9 cellular contexts compared by ENCODE assay signal in genomic region chr4:56728512-56728911, GRCh38. TPM values are rescaled to one million over a fixed set of nuclear protein-coding genes. Genes with fewer than 3 reads are reported as not detected.
DNase-seq lines count a peak whose midpoint lies in the region; ATAC-seq, FAIRE-seq and TF ChIP-seq lines count a peak whose summit lies in the region.
"Had no signal": no experiment of that assay in that cellular context is flagged by ENCODE, and none has a peak within 500 bp of the region (broad histone marks: within the 10 kb centered on the region; RNA-seq: fewer than 3 reads in every experiment).

No MANE protein-coding gene starts in this region.

- intact Hi-C loops in adrenal gland (cut with DNase I) (no loop called here), kidney (cut with DNase I) (no loop called here)

- no peaks in the 10 kb centered on the region for H3K27me3 ChIP-seq in MG63
- H3K27me3 ChIP-seq in adrenal gland: no peaks in the 10 kb centered on the region
- no peaks in the 10 kb centered on the region for H3K27me3 ChIP-seq in kidney epithelial cell (ENCODE audit: control insufficient read depth, insufficient read depth, low read length)
- peaks cover 2% of the 10 kb centered on the region for H3K27me3 ChIP-seq in osteoblast (ENCODE audit: insufficient read depth, low read length)

- ATAC-seq in activated CD4-positive, CD25-positive, alpha-beta regulatory T cell treated with anti-CD3 and anti-CD28 coated beads, Interleukin-2, amount 50 U/mL, for 24 hours: no peak

- POLR2A ChIA-PET in AG04449 (lab: Yijun Ruan, JAX): interaction anchor here (0.6 to 1.1 kb wide), 2 partner anchors 30 to 87 kb away, joined by 4 to 6 read pairs; no protein-coding TSS in a partner anchor
- POLR2A ChIA-PET in GM10248 (lab: Yijun Ruan, JAX): interaction anchor here (0.6 kb wide), 1 partner anchor 340 kb away, joined by 3 read pairs; no protein-coding TSS in a partner anchor

- H3K9ac ChIP-seq in kidney (ENCODE audit: low read length in 2 of 2): no peak overlapping the region

- no peaks in the 10 kb centered on the region for H4K20me1 ChIP-seq in osteoblast (ENCODE audit: insufficient read depth, low read length)

- no peak overlapping the region for H3K4me2 ChIP-seq in osteoblast (ENCODE audit: insufficient read depth, low read length)

- CTCF ChIA-PET in AG04449 (lab: Yijun Ruan, JAX) (no interaction called here), GM10248 (lab: Yijun Ruan, JAX) (no interaction called here)

- H3K4me1 ChIP-seq in adrenal gland (replicated peaks in 1 of 2) (no peaks in the 10 kb centered on the region), kidney (ENCODE audit: control insufficient read depth in 1 of 2, insufficient read depth in 1 of 2, low read depth in 1 of 2, low read length in 2 of 2) (no peaks in the 10 kb centered on the region), osteoblast (ENCODE audit: insufficient read depth, low read length) (peaks cover 3% of the 10 kb centered on the region)

- TF ChIP-seq CTCF in AG04449 (IDR thresholded peaks at IDR 0.05; ENCODE audit: insufficient read depth, low read length, missing control alignments): no peak
- TF ChIP-seq CTCF in adrenal gland (IDR thresholded peaks at IDR 0.05): no peak
- TF ChIP-seq CTCF in kidney epithelial cell (IDR thresholded peaks at IDR 0.05; ENCODE audit: insufficient read depth, low read length, poor library complexity, severe bottlenecking): no peak
- no peak for TF ChIP-seq CTCF in GM10248 (IDR thresholded peaks at IDR 0.05; ENCODE audit: control extremely low read depth, extremely low read depth, low read depth, missing control alignments)
- no peak for TF ChIP-seq CTCF in kidney (IDR thresholded peaks at IDR 0.05; ENCODE audit: borderline replicate concordance, extremely low read depth, insufficient read depth)
- no peak for TF ChIP-seq CTCF in osteoblast (IDR thresholded peaks at IDR 0.05; ENCODE audit: extremely low read depth, low read depth, low read length)

- H3K4me3 ChIP-seq in AG04449 (ENCODE audit: low read depth, low read length) (no peak overlapping the region), MG63 (no peak overlapping the region), adrenal gland (no peak overlapping the region), kidney epithelial cell (ENCODE audit: low read depth, low read length) (no peak overlapping the region), kidney (ENCODE audit: low read length in 2 of 2) (no peak overlapping the region), osteoblast (ENCODE audit: insufficient read depth, low read length) (no peak overlapping the region)

- H3K9me3 ChIP-seq in MG63 (no peaks in the 10 kb centered on the region), adrenal gland (replicated peaks in 1 of 3) (no peaks in the 10 kb centered on the region), kidney (ENCODE audit: control insufficient read depth in 1 of 2, low read length in 2 of 2) (no peaks in the 10 kb centered on the region), osteoblast (ENCODE audit: low read depth, low read length) (no peaks in the 10 kb centered on the region)

- DNase-seq in AG04449 (ENCODE audit: low read depth, low spot score) (peak; percentile 87), MG63 (peak; percentile 80), adrenal gland (peak; percentile 34 to 84 (median 75)), kidney epithelial cell (ENCODE audit: low read depth) (peak; percentile 44), GM10248 (ENCODE audit: extremely low spot score) (no peak), kidney (no peak), osteoblast (ENCODE audit: insufficient read length, low spot score, missing footprints) (no peak)
- DNase-seq: immature natural killer cell had no signal

- peak overlapping the region in 1 of 5 donors; percentile 63 for H3K27ac ChIP-seq in adrenal gland
- no peak overlapping the region for H3K27ac ChIP-seq in kidney (ENCODE audit: low read depth in 2 of 2, low read length in 2 of 2)
- no peak overlapping the region for H3K27ac ChIP-seq in osteoblast (ENCODE audit: low read depth, low read length)

- TF ChIP-seq POLR2A in adrenal gland (IDR thresholded peaks at IDR 0.05): no peak

- WGBS in adrenal gland, 4 donors: 33 to 39% (median 36%) methylated on average over 4 of the region's 4 CpGs

- no peak for FAIRE-seq in kidney (lab: Jason Lieb, UNC)

- no peak overlapping the region for H2AFZ ChIP-seq in osteoblast (ENCODE audit: low read length)

- H3K36me3 ChIP-seq in MG63: no peaks in the 10 kb centered on the region
- no peaks in the 10 kb centered on the region for H3K36me3 ChIP-seq in adrenal gland (replicated peaks in 1 of 2)
- H3K36me3 ChIP-seq in kidney epithelial cell (ENCODE audit: control insufficient read depth, insufficient read depth, low read length): no peaks in the 10 kb centered on the region
- H3K36me3 ChIP-seq in kidney (ENCODE audit: control insufficient read depth in 1 of 2, insufficient read depth in 2 of 2, low read length in 2 of 2): no peaks in the 10 kb centered on the region
- no peaks in the 10 kb centered on the region for H3K36me3 ChIP-seq in osteoblast (ENCODE audit: insufficient read depth, low read length)

- no peaks in the 10 kb centered on the region for H3K79me2 ChIP-seq in osteoblast (ENCODE audit: insufficient read depth, low read length)

RNA-seq across cellular contexts. Expression of gene HOPX, which starts 47.4 kb away (rescaled TPM):
- total RNA-seq in MG63 (2014; rRNA removed; shearing (Covaris generic); ENCODE audit: low replicate concordance): 0.79 TPM in 1 of 2 replicates, not detected in the other
- 10 to 100 TPM in 6 of 8 donors, 1 to 10 TPM in 2; 6.4 to 60.7 (median 18.3) TPM for total RNA-seq in adrenal gland
- polyA plus RNA-seq in adrenal gland: 10 to 100 TPM; 26.5 to 79.5 (median 31.2) TPM
- 0.96 and 3.0 TPM in 2 replicates for total RNA-seq in kidney epithelial cell
- 17.6 TPM for total RNA-seq in kidney
- 8.9 TPM for polyA plus RNA-seq in kidney (ENCODE audit: insufficient read depth, low read depth, low replicate concordance)
- 0.29 and 0.36 TPM in 2 replicates for total RNA-seq in osteoblast

Comparison
In these comparisons a context has a peak if more than half of its experiments do, and no peak if none do; other contexts are left out.
1. DNase-seq: peak in AG04449 (single experiment), MG63 (single experiment), adrenal gland (7 of 7) and kidney epithelial cell (single experiment); none in GM10248 (single experiment), kidney (single experiment) and osteoblast (single experiment).